19 cellular contexts compared by ENCODE assay signal in the genomic region with DNA sequence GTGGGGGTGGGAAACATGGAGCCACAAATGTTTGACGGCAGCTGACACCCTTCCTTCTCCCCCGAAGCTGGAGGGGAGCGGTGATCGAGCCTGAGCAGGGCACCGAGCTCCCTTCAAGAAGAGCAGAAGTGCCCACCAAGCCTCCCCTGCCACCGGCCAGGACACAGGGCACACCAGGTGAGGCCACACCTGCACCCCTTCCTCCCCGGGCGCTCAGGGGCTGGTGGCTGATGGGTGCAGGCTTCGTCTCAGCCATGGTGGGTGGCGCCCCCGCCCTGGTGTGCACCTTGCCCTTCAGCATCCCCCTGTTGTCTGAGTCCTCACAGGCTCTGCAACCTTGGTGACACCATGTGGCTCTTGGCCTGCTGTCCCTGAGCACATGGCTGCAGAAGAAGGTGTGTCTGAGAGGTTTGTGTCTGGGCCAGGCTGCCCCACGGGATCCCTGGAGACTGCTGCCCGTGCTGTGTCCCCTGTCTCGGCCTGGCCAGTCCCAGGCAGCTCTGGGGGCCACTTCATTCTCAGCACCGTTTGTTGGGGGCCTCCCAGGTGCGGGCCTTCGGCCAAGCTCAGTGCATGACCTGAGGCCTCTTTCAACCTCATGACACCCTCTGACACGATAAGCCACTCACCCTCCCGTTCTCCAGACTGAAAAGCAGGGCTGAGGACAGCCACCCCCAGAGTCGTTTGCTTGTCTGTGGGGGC. TPM values are rescaled to one million over a fixed set of nuclear protein-coding genes. Genes with fewer than 3 reads are reported as not detected.
DNase-seq lines count a peak whose midpoint lies in the region; ATAC-seq, FAIRE-seq and TF ChIP-seq lines count a peak whose summit lies in the region.
"Had no signal": no experiment of that assay in that cellular context is flagged by ENCODE, and none has a peak within 500 bp of the region (broad histone marks: within the 10 kb centered on the region; RNA-seq: fewer than 3 reads in every experiment).

No MANE protein-coding gene starts in this region.

- no peaks in the 10 kb centered on the region for H3K9me1 ChIP-seq in endothelial cell of umbilical vein (replicated peaks; ENCODE audit: control insufficient read depth, extremely low read depth, insufficient read depth, low read length)

- POLR2A ChIA-PET in endothelial cell of umbilical vein (lab: Charles Lee): no interaction called here
- POLR2A ChIA-PET in naive thymus-derived CD8-positive, alpha-beta T cell (lab: Charles Lee): interaction anchor here (0.6 to 2.9 kb wide), 4 partner anchors 11 to 302 kb away, joined by 3 to 63 read pairs (median 12); a partner anchor contains a TSS

- peaks cover 7 to 21% (median 15%) of the 10 kb centered on the region in 4 donors for H3K4me1 Mint-ChIP-seq in naive thymus-derived CD8-positive, alpha-beta T cell

- no peaks in the 10 kb centered on the region for H3K27me3 Mint-ChIP-seq in naive thymus-derived CD8-positive, alpha-beta T cell
- H3K27me3 Mint-ChIP-seq: CD4-positive, alpha-beta memory T cell had no signal

- no peak for TF ChIP-seq POLR2A in endothelial cell of umbilical vein (IDR thresholded peaks at IDR 0.05; ENCODE audit: low read depth, low read length)

- H3K4me3 ChIP-seq in right cardiac atrium (ENCODE audit: low read length) (no peak overlapping the region), right atrium auricular region (no peak overlapping the region), endothelial cell of umbilical vein (replicated peaks in 1 of 3; ENCODE audit: insufficient read depth in 1 of 3, low read depth in 1 of 3, low read length in 3 of 3) (no peak overlapping the region)
- H3K4me3 ChIP-seq: BLaER1 treated with 17β-estradiol and CSF1 and Interleukin-3, amounts not matched to agents 10 nM and 100 nM; GM23248 had no signal

- ATAC-seq in right cardiac atrium (peak; percentile 9 to 20), HG03196 (IDR thresholded peaks at IDR 0.05; ENCODE audit: unreplicated experiment) (no peak)
- no peak for ATAC-seq in naive thymus-derived CD8-positive, alpha-beta T cell
- ATAC-seq: HCT116 had no signal

- no peaks in the 10 kb centered on the region for H3K4me1 ChIP-seq in right cardiac atrium (ENCODE audit: control insufficient read depth, insufficient read depth, low read length)
- H3K4me1 ChIP-seq in right atrium auricular region: no peaks in the 10 kb centered on the region
- H3K4me1 ChIP-seq in endothelial cell of umbilical vein (ENCODE audit: control insufficient read depth, extremely low read depth, insufficient read depth, low read length): no peaks in the 10 kb centered on the region

- BruUV-seq in endothelial cell of umbilical vein (replicated peaks; lab: Mats Ljungman, UMichigan): no TSS peak

- H3K27ac ChIP-seq in right cardiac atrium (ENCODE audit: low read length) (no peak overlapping the region), right atrium auricular region (no peak overlapping the region), endothelial cell of umbilical vein (ENCODE audit: insufficient read depth, low read depth, low read length) (no peak overlapping the region)
- H3K27ac ChIP-seq: GM23248 had no signal

- H3K27me3 ChIP-seq in right cardiac atrium (ENCODE audit: control insufficient read depth, insufficient read depth) (no peaks in the 10 kb centered on the region), right atrium auricular region (no peaks in the 10 kb centered on the region), endothelial cell of umbilical vein (ENCODE audit: control insufficient read depth in 2 of 2, insufficient read depth in 2 of 2, low read length in 2 of 2) (no peaks in the 10 kb centered on the region)
- H3K27me3 ChIP-seq: BLaER1 treated with 17β-estradiol and CSF1 and Interleukin-3, amounts not matched to agents 10 nM and 100 nM had no signal

- H3K9me3 ChIP-seq in right cardiac atrium (ENCODE audit: control insufficient read depth, low read length) (no peaks in the 10 kb centered on the region), right atrium auricular region (no peaks in the 10 kb centered on the region), endothelial cell of umbilical vein (replicated peaks; ENCODE audit: control insufficient read depth, insufficient read depth, low read length) (no peaks in the 10 kb centered on the region)

- H3K4me2 ChIP-seq in endothelial cell of umbilical vein (ENCODE audit: insufficient read depth, low read length): no peak overlapping the region

- H3K9ac ChIP-seq in endothelial cell of umbilical vein (replicated peaks; ENCODE audit: extremely low read depth, insufficient read depth, low read length): no peak overlapping the region
- H3K9ac ChIP-seq: GM23248 had no signal

- CTCF ChIA-PET in endothelial cell of umbilical vein (lab: Charles Lee): interaction anchor here (1.7 kb wide), 1 partner anchor 20 kb away, joined by 3 read pairs; no protein-coding TSS in a partner anchor

- H3K9me3 Mint-ChIP-seq in naive thymus-derived CD8-positive, alpha-beta T cell: no peaks in the 10 kb centered on the region

- TF ChIP-seq CTCF in right atrium auricular region (IDR thresholded peaks at IDR 0.05): no peak
- TF ChIP-seq CTCF in endothelial cell of umbilical vein (IDR thresholded peaks at IDR 0.05; ENCODE audit: extremely low read depth in 1 of 2, insufficient read depth in 1 of 2, low read depth in 1 of 2, low read length in 2 of 2): no peak

- DNase-seq in right cardiac atrium (peak in 1 of 3 donors; percentile 31), right atrium auricular region (ENCODE audit: low spot score) (no peak), endothelial cell of umbilical vein (ENCODE audit: low read depth, low spot score) (no peak), GM03348 (ENCODE audit: low spot score) (no peak), T-helper 9 cell (no peak), NOMO-1 (lab: John Stamatoyannopoulos, UW; ENCODE audit: unreplicated experiment in 2 of 2) (no peak)
- no peak for DNase-seq in naive thymus-derived CD8-positive, alpha-beta T cell
- DNase-seq: ACHN; CD4-positive, alpha-beta memory T cell; COR-L47; DND-41; GDM1; GM23248; IMR-90 had no signal

- peaks cover 61% of the 10 kb centered on the region for H3K36me3 ChIP-seq in right atrium auricular region
- peaks cover 4 to 54% of the 10 kb centered on the region in 2 experiments for H3K36me3 ChIP-seq in endothelial cell of umbilical vein (ENCODE audit: control insufficient read depth in 2 of 2, extremely low read depth in 1 of 2, insufficient read depth in 2 of 2, low read length in 2 of 2)

- H3K4me3 Mint-ChIP-seq in naive thymus-derived CD8-positive, alpha-beta T cell: no peak overlapping the region
- H3K4me3 Mint-ChIP-seq: CD4-positive, alpha-beta memory T cell had no signal

- no peak for FAIRE-seq in endothelial cell of umbilical vein (lab: Jason Lieb, UNC)
- FAIRE-seq: H54 had no signal

- dilution Hi-C loops in endothelial cell of umbilical vein (cut with MboI; ENCODE audit: extremely low pct_ligation_motif_present, low sequenced_read_pairs): no loop called here

- H3K27ac Mint-ChIP-seq in naive thymus-derived CD8-positive, alpha-beta T cell: peak overlapping the region in 9 of 10 donors; percentile 22 to 97 (median 91)

- H3K79me2 ChIP-seq in endothelial cell of umbilical vein (ENCODE audit: control insufficient read depth, insufficient read depth, low read length): no peaks in the 10 kb centered on the region

- peaks cover 0 to 26% (median 0%) of the 10 kb centered on the region in 3 donors for H3K36me3 Mint-ChIP-seq in naive thymus-derived CD8-positive, alpha-beta T cell

- H2AFZ ChIP-seq in endothelial cell of umbilical vein (ENCODE audit: low read depth, low read length): no peak overlapping the region
- H2AFZ ChIP-seq: GM23248 had no signal

- intact Hi-C loops in right cardiac atrium (cut with DNase I): no loop called here
- intact Hi-C loops in endothelial cell of umbilical vein (cut with micrococcal nuclease): no loop called here

- WGBS in right cardiac atrium: 90% methylated on average over 20 of the region's 20 CpGs

- H4K20me1 ChIP-seq in endothelial cell of umbilical vein (replicated peaks; ENCODE audit: control insufficient read depth, extremely low read depth, insufficient read depth, low read length): no peaks in the 10 kb centered on the region

RNA-seq across cellular contexts. Expression of a gene that starts 11.1 kb away (rescaled TPM):
- total RNA-seq in right cardiac atrium (10 to 100 TPM; 23.9 to 31.3 (median 28.1) TPM), right atrium auricular region (10 to 100 TPM; 20.9 to 26.8 TPM), endothelial cell of umbilical vein (67.7 and 75.3 TPM in 2 replicates)
- polyA plus RNA-seq in right cardiac atrium (24.8 TPM), endothelial cell of umbilical vein (81.0 and 83.3 TPM in 2 replicates)
- 58.6 and 65.6 TPM in 2 replicates for polyA plus RNA-seq in endothelial cell of umbilical vein (2011; cell fraction: cytosol; rRNA removed)
- polyA plus RNA-seq in endothelial cell of umbilical vein (2011; cell fraction: nucleus; rRNA removed): 118 and 127 TPM in 2 replicates
- 52.1 and 66.1 TPM in 2 replicates for polyA plus RNA-seq in endothelial cell of umbilical vein (2012)
- 69.3 and 85.8 TPM in 2 replicates for polyA minus RNA-seq in endothelial cell of umbilical vein
- 35.2 TPM for polyA minus RNA-seq in endothelial cell of umbilical vein (2011; cell fraction: cytosol; rRNA and poly(A)+ RNA removed)
- 36.4 and 41.0 TPM in 2 replicates for polyA minus RNA-seq in endothelial cell of umbilical vein (2011; cell fraction: nucleus; rRNA and poly(A)+ RNA removed)
- total RNA-seq in naive thymus-derived CD8-positive, alpha-beta T cell: 10 to 100 TPM; 66.9 to 73.2 TPM
- polyA plus RNA-seq in naive thymus-derived CD8-positive, alpha-beta T cell: 10 to 100 TPM; 30.6 to 46.6 (median 38.3) TPM

RNA-seq across cellular contexts. Expression of a gene that starts 16.6 kb away (rescaled TPM):
- total RNA-seq in right cardiac atrium (100 to 1,000 TPM; 211 to 288 (median 239) TPM), right atrium auricular region (100 to 1,000 TPM; 165 to 188 TPM), endothelial cell of umbilical vein (118 and 149 TPM in 2 replicates)
- polyA plus RNA-seq in right cardiac atrium (252 TPM), endothelial cell of umbilical vein (200 and 247 TPM in 2 replicates)
- 53.5 and 90.0 TPM in 2 replicates for polyA plus RNA-seq in endothelial cell of umbilical vein (2011; cell fraction: cytosol; rRNA removed)
- 303 and 309 TPM in 2 replicates for polyA plus RNA-seq in endothelial cell of umbilical vein (2011; cell fraction: nucleus; rRNA removed)
- 70.8 and 123 TPM in 2 replicates for polyA plus RNA-seq in endothelial cell of umbilical vein (2012)
- polyA minus RNA-seq in endothelial cell of umbilical vein: 39.8 and 54.6 TPM in 2 replicates
- 69.1 TPM for polyA minus RNA-seq in endothelial cell of umbilical vein (2011; cell fraction: cytosol; rRNA and poly(A)+ RNA removed)
- 27.5 and 54.6 TPM in 2 replicates for polyA minus RNA-seq in endothelial cell of umbilical vein (2011; cell fraction: nucleus; rRNA and poly(A)+ RNA removed)
- 100 to 1,000 TPM; 278 to 298 TPM for total RNA-seq in naive thymus-derived CD8-positive, alpha-beta T cell
- 100 to 1,000 TPM in 2 of 3 donors, 10 to 100 TPM in 1; 98.7 to 126 (median 121) TPM for polyA plus RNA-seq in naive thymus-derived CD8-positive, alpha-beta T cell

RNA-seq across cellular contexts. Expression of a gene that starts 20.6 kb away (rescaled TPM):
- 10 to 100 TPM in 3 of 4 donors, 1 to 10 TPM in 1; 9.8 to 14.0 (median 12.4) TPM for total RNA-seq in right cardiac atrium
- polyA plus RNA-seq in right cardiac atrium: 10.1 TPM
- total RNA-seq in right atrium auricular region: 1 to 10 TPM; 4.3 to 6.3 TPM
- total RNA-seq in endothelial cell of umbilical vein: 38.1 and 41.7 TPM in 2 replicates
- 26.0 and 31.0 TPM in 2 replicates for polyA plus RNA-seq in endothelial cell of umbilical vein
- polyA plus RNA-seq in endothelial cell of umbilical vein (2011; cell fraction: cytosol; rRNA removed): 9.6 and 12.4 TPM in 2 replicates
- 78.3 and 99.1 TPM in 2 replicates for polyA plus RNA-seq in endothelial cell of umbilical vein (2011; cell fraction: nucleus; rRNA removed)
- 15.9 and 21.8 TPM in 2 replicates for polyA plus RNA-seq in endothelial cell of umbilical vein (2012)
- 14.5 and 17.0 TPM in 2 replicates for polyA minus RNA-seq in endothelial cell of umbilical vein
- 1.2 TPM for polyA minus RNA-seq in endothelial cell of umbilical vein (2011; cell fraction: cytosol; rRNA and poly(A)+ RNA removed)
- polyA minus RNA-seq in endothelial cell of umbilical vein (2011; cell fraction: nucleus; rRNA and poly(A)+ RNA removed): 10.9 and 17.4 TPM in 2 replicates
- total RNA-seq in naive thymus-derived CD8-positive, alpha-beta T cell: 10 to 100 TPM; 25.2 to 28.7 TPM
- polyA plus RNA-seq in naive thymus-derived CD8-positive, alpha-beta T cell: 1 to 10 TPM; 2.3 to 7.8 (median 2.8) TPM

RNA-seq across cellular contexts. Expression of a gene that starts 27.6 kb away (rescaled TPM):
- under 1 TPM; 0.08 to 0.63 (median 0.28) TPM for total RNA-seq in right cardiac atrium
- polyA plus RNA-seq in right cardiac atrium: 0.18 TPM
- total RNA-seq in right atrium auricular region: under 1 TPM; 0.12 to 0.63 TPM
- total RNA-seq in endothelial cell of umbilical vein: 24.3 and 27.8 TPM in 2 replicates
- 11.5 and 13.2 TPM in 2 replicates for polyA plus RNA-seq in endothelial cell of umbilical vein
- polyA plus RNA-seq in endothelial cell of umbilical vein (2011; cell fraction: cytosol; rRNA removed): 13.1 and 17.1 TPM in 2 replicates
- polyA plus RNA-seq in endothelial cell of umbilical vein (2011; cell fraction: nucleus; rRNA removed): 10.8 and 13.8 TPM in 2 replicates
- 8.2 and 11.9 TPM in 2 replicates for polyA plus RNA-seq in endothelial cell of umbilical vein (2012)
- polyA minus RNA-seq in endothelial cell of umbilical vein: 5.1 and 6.9 TPM in 2 replicates
- 45.6 TPM for polyA minus RNA-seq in endothelial cell of umbilical vein (2011; cell fraction: cytosol; rRNA and poly(A)+ RNA removed)
- 4.0 and 4.3 TPM in 2 replicates for polyA minus RNA-seq in endothelial cell of umbilical vein (2011; cell fraction: nucleus; rRNA and poly(A)+ RNA removed)
- under 1 TPM; 0.27 to 0.44 TPM for total RNA-seq in naive thymus-derived CD8-positive, alpha-beta T cell
- polyA plus RNA-seq in naive thymus-derived CD8-positive, alpha-beta T cell: under 1 TPM in 2 of 3 donors, not detected in 1; 0.23 to 0.27 TPM

RNA-seq across cellular contexts. Expression of a gene that starts 41.0 kb away (rescaled TPM):
- total RNA-seq in right cardiac atrium (under 1 TPM in 1 of 4 donors, not detected in 3; 0.08 TPM), right atrium auricular region (not detected), endothelial cell of umbilical vein (not detected in 2 replicates)
- polyA plus RNA-seq in right cardiac atrium (0.09 TPM), endothelial cell of umbilical vein (not detected in 2 replicates)
- polyA plus RNA-seq in endothelial cell of umbilical vein (2011; cell fraction: cytosol; rRNA removed): not detected in 2 replicates
- polyA plus RNA-seq in endothelial cell of umbilical vein (2011; cell fraction: nucleus; rRNA removed): 0.13 and 0.18 TPM in 2 replicates
- polyA plus RNA-seq in endothelial cell of umbilical vein (2012): 0.14 and 0.48 TPM in 2 replicates
- 0.04 TPM in 1 of 2 replicates, not detected in the other for polyA minus RNA-seq in endothelial cell of umbilical vein
- polyA minus RNA-seq in endothelial cell of umbilical vein (2011; cell fraction: cytosol; rRNA and poly(A)+ RNA removed): 2.7 TPM
- polyA minus RNA-seq in endothelial cell of umbilical vein (2011; cell fraction: nucleus; rRNA and poly(A)+ RNA removed): not detected in 2 replicates
- total RNA-seq in naive thymus-derived CD8-positive, alpha-beta T cell: not detected
- not detected for polyA plus RNA-seq in naive thymus-derived CD8-positive, alpha-beta T cell
- total RNA-seq: A172; CD4-positive, alpha-beta memory T cell; IMR-90 had no signal
- polyA plus RNA-seq: CD4-positive, alpha-beta memory T cell; GM23248 had no signal

Comparison
In these comparisons a context has a peak if more than half of its experiments do, and no peak if none do; other contexts are left out.
1. ATAC-seq: peak in right cardiac atrium (2 of 2); none in naive thymus-derived CD8-positive, alpha-beta T cell (0 of 2) and HG03196 (single experiment).